Comparison of ENCODE assay signal across 8 cellular contexts in genomic region chr22:50599816-50600454, GRCh38. TPM values are rescaled to one million over a fixed set of nuclear protein-coding genes. Genes with fewer than 3 reads are reported as not detected.
DNase-seq lines count a peak whose midpoint lies in the region; ATAC-seq, FAIRE-seq and TF ChIP-seq lines count a peak whose summit lies in the region.
"Had no signal": no experiment of that assay in that cellular context is flagged by ENCODE, and none has a peak within 500 bp of the region (broad histone marks: within the 10 kb centered on the region; RNA-seq: fewer than 3 reads in every experiment).

No MANE protein-coding gene starts in this region.

- in situ Hi-C loops in HAP-1 (cut with MboI; ENCODE audit: low sequenced_read_pairs): no loop called here

- peaks cover 37% of the 10 kb centered on the region for H3K27me3 Mint-ChIP-seq in T-helper 2 cell treated with Interferon-gamma antibody and Interleukin-4, amounts not matched to agents 5 μg/mL and 100 μg/mL, for 36 hours (ENCODE audit: low read depth)
- H3K27me3 Mint-ChIP-seq in astrocyte (ENCODE audit: low read depth, unreplicated experiment): peaks cover 45% of the 10 kb centered on the region

- H3K4me3 ChIP-seq in HAP-1 (peak overlapping the region; percentile 22), astrocyte (ENCODE audit: insufficient read depth, low read depth, low read length) (no peak overlapping the region)

- no peaks in the 10 kb centered on the region for H3K9me3 Mint-ChIP-seq in T-helper 2 cell treated with Interferon-gamma antibody and Interleukin-4, amounts not matched to agents 5 μg/mL and 100 μg/mL, for 36 hours
- H3K9me3 Mint-ChIP-seq in astrocyte (ENCODE audit: unreplicated experiment): peaks cover 2% of the 10 kb centered on the region

- H3K27me3 ChIP-seq in HAP-1 (ENCODE audit: low read depth): no peaks in the 10 kb centered on the region
- H3K27me3 ChIP-seq in astrocyte (ENCODE audit: insufficient read depth, low read length): peaks cover 18% of the 10 kb centered on the region

- H3K9me3 ChIP-seq in HAP-1 (no peaks in the 10 kb centered on the region), astrocyte (ENCODE audit: insufficient read depth, low read depth, low read length) (no peaks in the 10 kb centered on the region)

- H4K20me1 ChIP-seq in astrocyte (ENCODE audit: insufficient read depth, low read length): no peaks in the 10 kb centered on the region

- no peak overlapping the region for H3K9ac ChIP-seq in astrocyte (ENCODE audit: low read length)

- H2AFZ ChIP-seq in astrocyte (ENCODE audit: low read depth, low read length): no peak overlapping the region

- no peak overlapping the region for H3K27ac Mint-ChIP-seq in T-helper 2 cell treated with Interferon-gamma antibody and Interleukin-4, amounts not matched to agents 5 μg/mL and 100 μg/mL, for 36 hours
- H3K27ac Mint-ChIP-seq in astrocyte (ENCODE audit: unreplicated experiment): no peak overlapping the region

- no peak for ATAC-seq in GM19328 (IDR thresholded peaks at IDR 0.05; ENCODE audit: unreplicated experiment)

- H3K4me3 Mint-ChIP-seq in T-helper 2 cell treated with Interferon-gamma antibody and Interleukin-4, amounts not matched to agents 5 μg/mL and 100 μg/mL, for 36 hours: peak overlapping the region; percentile 38
- peak overlapping the region; percentile 83 for H3K4me3 Mint-ChIP-seq in astrocyte (ENCODE audit: unreplicated experiment)

- DNase-seq in HAP-1 (ENCODE audit: low spot score in 2 of 2) (peak; percentile 28 to 87), astrocyte (ENCODE audit: low read depth) (no peak), iPS-NIHi7 (ENCODE audit: extremely low spot score) (peak; percentile 96), kidney glomerular epithelial cell (lab: John Stamatoyannopoulos, UW) (no peak)
- DNase-seq in T-helper 2 cell treated with Interferon-gamma antibody and Interleukin-4, amounts not matched to agents 5 μg/mL and 100 μg/mL, for 36 hours (ENCODE audit: low spot score): peak; percentile 51
- peak in 2 of 3 donors; percentile 30 to 52 for DNase-seq in stimulated activated CD4-positive, alpha-beta T cell treated with anti-CD3 and anti-CD28 coated beads, TNF-alpha, amount 100 ng/mL, for 1 hour (ENCODE audit: low read depth in 3 of 3, low spot score in 1 of 3)

- no peaks in the 10 kb centered on the region for H3K79me2 ChIP-seq in astrocyte (ENCODE audit: insufficient read depth, low read length)

- no peaks in the 10 kb centered on the region for H3K4me1 Mint-ChIP-seq in T-helper 2 cell treated with Interferon-gamma antibody and Interleukin-4, amounts not matched to agents 5 μg/mL and 100 μg/mL, for 36 hours (ENCODE audit: low read depth)
- H3K4me1 Mint-ChIP-seq in astrocyte (ENCODE audit: low read depth, unreplicated experiment): peaks cover 10% of the 10 kb centered on the region

- no peak overlapping the region for H3K27ac ChIP-seq in astrocyte (ENCODE audit: low read depth, low read length)

- no peak for TF ChIP-seq CTCF in astrocyte (IDR thresholded peaks at IDR 0.05; ENCODE audit: insufficient read depth, low read depth, low read length)

- H3K36me3 ChIP-seq in HAP-1 (replicated peaks) (no peaks in the 10 kb centered on the region), astrocyte (ENCODE audit: insufficient read depth, low read length) (no peaks in the 10 kb centered on the region)

- H3K4me2 ChIP-seq in astrocyte (ENCODE audit: low read length): peak overlapping the region; percentile 57

- H3K4me1 ChIP-seq in HAP-1: peaks cover 8% of the 10 kb centered on the region
- H3K4me1 ChIP-seq in astrocyte (ENCODE audit: insufficient read depth, low read length): no peaks in the 10 kb centered on the region

- no peak for FAIRE-seq in astrocyte (lab: Jason Lieb, UNC)

- H3K36me3 Mint-ChIP-seq in T-helper 2 cell treated with Interferon-gamma antibody and Interleukin-4, amounts not matched to agents 5 μg/mL and 100 μg/mL, for 36 hours (ENCODE audit: low read depth): no peaks in the 10 kb centered on the region
- peaks cover 24% of the 10 kb centered on the region for H3K36me3 Mint-ChIP-seq in astrocyte (ENCODE audit: low read depth, unreplicated experiment)

RNA-seq across cellular contexts. Expression of gene MAPK8IP2, which starts 0.7 kb away (rescaled TPM):
- total RNA-seq in astrocyte: 4.7 and 5.9 TPM in 2 replicates

RNA-seq across cellular contexts. Expression of gene CHKB, which starts 17.3 kb away (rescaled TPM):
- total RNA-seq in astrocyte: 36.1 and 40.7 TPM in 2 replicates

RNA-seq across cellular contexts. Expression of gene CPT1B, which starts 21.7 kb away (rescaled TPM):
- total RNA-seq in astrocyte: 26.0 and 32.7 TPM in 2 replicates

RNA-seq across cellular contexts. Expression of gene ARSA, which starts 28.0 kb away (rescaled TPM):
- total RNA-seq in astrocyte: 25.5 and 34.7 TPM in 2 replicates

RNA-seq across cellular contexts. Expression of gene SYCE3, which starts 37.2 kb away (rescaled TPM):
- total RNA-seq in astrocyte: not detected in 2 replicates
- total RNA-seq: skeletal muscle tissue had no signal

Comparison
In these comparisons a context has a peak if more than half of its experiments do, and no peak if none do; other contexts are left out.
1. DNase-seq: peak in HAP-1 (2 of 2), T-helper 2 cell treated with Interferon-gamma antibody and Interleukin-4, amounts not matched to agents 5 μg/mL and 100 μg/mL, for 36 hours (single experiment), iPS-NIHi7 (single experiment) and stimulated activated CD4-positive, alpha-beta T cell treated with anti-CD3 and anti-CD28 coated beads, TNF-alpha, amount 100 ng/mL, for 1 hour (2 of 3); none in astrocyte (single experiment) and kidney glomerular epithelial cell (single experiment).